Comparison of ENCODE assay signal across 9 cellular contexts in the genomic region with DNA sequence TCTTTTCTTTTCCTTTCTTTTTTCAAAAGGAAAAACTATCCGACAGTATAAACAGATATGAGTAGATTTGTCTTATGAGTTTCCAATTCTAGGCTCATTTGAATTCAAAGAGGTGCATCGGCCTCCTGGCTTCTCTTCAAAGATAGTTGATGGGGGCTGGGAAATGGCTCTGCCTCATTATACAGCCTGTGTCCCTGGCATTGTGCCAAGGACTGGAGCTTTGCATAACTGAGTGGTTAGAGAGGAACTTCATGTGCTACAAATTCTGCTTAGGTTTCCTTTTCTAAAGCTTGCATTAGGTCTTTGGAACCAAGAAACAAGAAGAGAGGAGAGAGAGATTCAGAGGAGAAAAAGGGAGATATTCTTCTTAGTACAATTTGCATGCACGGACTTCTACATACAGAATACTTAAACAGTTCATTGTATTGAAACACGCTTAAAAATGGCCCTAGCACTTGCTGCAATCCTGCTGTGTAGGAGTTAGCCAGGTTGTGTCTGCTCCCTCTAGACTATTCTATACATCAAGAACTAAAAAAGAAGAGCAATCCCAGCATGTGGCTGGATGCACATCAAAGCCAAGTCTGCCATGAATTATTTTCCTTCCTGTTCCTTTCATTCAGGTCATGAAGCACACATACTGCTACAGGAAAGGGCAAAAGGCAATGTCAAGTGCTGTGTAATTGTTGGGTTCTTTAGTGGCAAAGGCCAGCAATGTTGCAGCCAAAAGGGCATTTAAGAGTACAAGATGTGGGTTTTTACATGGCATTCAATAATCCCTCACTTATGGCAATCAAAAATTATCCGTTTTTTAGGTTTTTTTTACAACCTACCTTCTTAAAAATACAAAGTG.
A peak's percentile ranks its signal among the peaks of the same experiment; 100 is the strongest.
DNase-seq lines count a peak whose midpoint lies in the region; ATAC-seq, FAIRE-seq and TF ChIP-seq lines count a peak whose summit lies in the region.
"Had no signal": no experiment of that assay in that cellular context is flagged by ENCODE, and none has a peak within 500 bp of the region (broad histone marks: within the 10 kb centered on the region; RNA-seq: fewer than 3 reads in every experiment).

No MANE protein-coding gene starts in this region.

- H3K27me3 ChIP-seq in right atrium auricular region (no peaks in the 10 kb centered on the region), thoracic aorta (replicated peaks; ENCODE audit: insufficient read depth) (no peaks in the 10 kb centered on the region)
- H3K27me3 ChIP-seq: foreskin keratinocyte had no signal

- H3K4me3 ChIP-seq in right atrium auricular region = no peak overlapping the region
- no peak overlapping the region for H3K4me3 ChIP-seq in thoracic aorta

- no peak overlapping the region for H3K27ac ChIP-seq in right atrium auricular region
- H3K27ac ChIP-seq in thoracic aorta = no peak overlapping the region
- H3K27ac ChIP-seq: foreskin keratinocyte had no signal

- no peak for FAIRE-seq in HTR-8/SVneo (lab: Jason Lieb, UNC)

- DNase-seq in Kasumi-1 (lab: John Stamatoyannopoulos, UW) (peak; percentile 34 to 56), SKM-1 (lab: John Stamatoyannopoulos, UW; ENCODE audit: unreplicated experiment) (peak; percentile 43), right atrium auricular region (ENCODE audit: low spot score) (peak; percentile 88), thoracic aorta (ENCODE audit: low spot score) (peak; percentile 47), HTR-8/SVneo (ENCODE audit: insufficient read length, low spot score) (no peak), kidney glomerular epithelial cell (lab: John Stamatoyannopoulos, UW) (no peak)

- H3K9me3 ChIP-seq in right atrium auricular region (no peaks in the 10 kb centered on the region), thoracic aorta (no peaks in the 10 kb centered on the region)

- peak; percentile 93 for ATAC-seq in GM18498 (IDR thresholded peaks at IDR 0.05; ENCODE audit: unreplicated experiment)
- ATAC-seq in GM21737 (IDR thresholded peaks at IDR 0.05; ENCODE audit: unreplicated experiment) = peak; percentile 87
- no peak for ATAC-seq in thoracic aorta (ENCODE audit: insufficient number of reproducible peaks, low FRiP score, low read depth)
- ATAC-seq: foreskin keratinocyte had no signal

- H3K4me1 ChIP-seq in right atrium auricular region (peaks cover 0 to 29% of the 10 kb centered on the region in 2 donors), thoracic aorta (ENCODE audit: control insufficient read depth in 1 of 2, low read depth in 2 of 2) (peaks cover 17 to 30% of the 10 kb centered on the region in 2 donors)

- H3K36me3 ChIP-seq in right atrium auricular region (no peaks in the 10 kb centered on the region), thoracic aorta (no peaks in the 10 kb centered on the region)

- TF ChIP-seq CTCF in right atrium auricular region (IDR thresholded peaks at IDR 0.05) (no peak), thoracic aorta (IDR thresholded peaks at IDR 0.05) (no peak)

Comparison
In these comparisons a context has a peak if more than half of its experiments do, and no peak if none do; other contexts are left out.
1. DNase-seq: peak in Kasumi-1 (2 of 2), SKM-1 (single experiment), right atrium auricular region (single experiment) and thoracic aorta (single experiment); none in HTR-8/SVneo (single experiment) and kidney glomerular epithelial cell (single experiment).